Comparison of ENCODE assay signal across 29 cellular contexts in genomic region chr4:97942951-97943350, GRCh38.
"Had no signal": no experiment of that assay in that cellular context is flagged by ENCODE, and none has a peak within 500 bp of the region (broad histone marks: within the 10 kb centered on the region; RNA-seq: fewer than 3 reads in every experiment).

No MANE protein-coding gene starts in this region.

- FAIRE-seq: K562, RCC 7860 had no signal

- H3K4me1 ChIP-seq: ascending aorta had no signal

- H3K36me3 Mint-ChIP-seq: activated naive CD4-positive, alpha-beta T cell treated with anti-CD3 and anti-CD28 coated beads, Interleukin-2, amount 50 U/mL, for 24 hours; activated naive CD8-positive, alpha-beta T cell treated with anti-CD3 and anti-CD28 coated beads, Interleukin-2, amount 10 ng/mL, durations not matched to agents 7 days and 5 days had no signal

- H3K27ac ChIP-seq: ascending aorta, SJCRH30, SK-N-MC, WERI-Rb-1 had no signal

- H3K4me1 Mint-ChIP-seq: activated CD4-positive, alpha-beta T cell treated with anti-CD3 and anti-CD28 coated beads, Interleukin-2, amount 10 ng/mL, durations not matched to agents 7 days and 5 days; activated naive CD4-positive, alpha-beta T cell treated with anti-CD3 and anti-CD28 coated beads, Interleukin-2, amount 50 U/mL, for 24 hours; activated naive CD8-positive, alpha-beta T cell treated with anti-CD3 and anti-CD28 coated beads, Interleukin-2, amount 10 ng/mL, durations not matched to agents 7 days and 5 days had no signal

- H3K27ac Mint-ChIP-seq: activated CD4-positive, alpha-beta T cell treated with anti-CD3 and anti-CD28 coated beads, Interleukin-2, amount 10 ng/mL, durations not matched to agents 7 days and 5 days; activated CD8-positive, alpha-beta T cell treated with anti-CD3 and anti-CD28 coated beads, Interleukin-2, amount 10 ng/mL, durations not matched to agents 7 days and 5 days; activated naive CD4-positive, alpha-beta T cell treated with anti-CD3 and anti-CD28 coated beads, Interleukin-2, amount 50 U/mL, for 24 hours; activated naive CD8-positive, alpha-beta T cell treated with anti-CD3 and anti-CD28 coated beads, Interleukin-2, amount 10 ng/mL, durations not matched to agents 7 days and 5 days; activated T-cell treated with anti-CD3 and anti-CD28 coated beads, Interleukin-2, amount 50 U/mL, for 24 hours; activated T-helper 2 cell treated with anti-CD3 and anti-CD28 coated beads, Interferon-gamma antibody, Interleukin-2, Interleukin-4, amounts not matched to agents 10 μg/mL and 5 μg/mL and 100 μg/mL, durations not matched to agents 14 hours and 24 hours and 36 hours had no signal

- H3K36me3 ChIP-seq: ascending aorta, SJCRH30, WERI-Rb-1 had no signal

- ATAC-seq: activated CD8-positive, alpha-beta T cell treated with anti-CD3 and anti-CD28 coated beads, Interleukin-2, amount 10 ng/mL, durations not matched to agents 7 days and 5 days; K562 had no signal

- H3K27me3 ChIP-seq: ascending aorta, SJCRH30 had no signal

- H3K4me3 Mint-ChIP-seq: activated CD4-positive, alpha-beta T cell treated with anti-CD3 and anti-CD28 coated beads, Interleukin-2, amount 10 ng/mL, durations not matched to agents 7 days and 5 days; activated CD8-positive, alpha-beta T cell treated with anti-CD3 and anti-CD28 coated beads, Interleukin-2, amount 10 ng/mL, durations not matched to agents 7 days and 5 days; activated naive CD4-positive, alpha-beta T cell treated with anti-CD3 and anti-CD28 coated beads, Interleukin-2, amount 50 U/mL, for 24 hours; activated naive CD8-positive, alpha-beta T cell treated with anti-CD3 and anti-CD28 coated beads, Interleukin-2, amount 10 ng/mL, durations not matched to agents 7 days and 5 days; activated T-cell treated with anti-CD3 and anti-CD28 coated beads, Interleukin-2, amount 50 U/mL, for 24 hours had no signal

- DNase-seq: activated CD4-positive, alpha-beta T cell treated with anti-CD3 and anti-CD28 coated beads, Interleukin-2, amount 10 ng/mL, durations not matched to agents 7 days and 5 days; activated CD4-positive, alpha-beta T cell treated with anti-CD3 and anti-CD28 coated beads, Interleukin-2, amount 50 U/mL, for 48 hours; activated CD4-positive, CD25-positive, alpha-beta regulatory T cell; activated CD8-positive, alpha-beta T cell treated with anti-CD3 and anti-CD28 coated beads, Interleukin-2, amount 10 ng/mL, durations not matched to agents 7 days and 5 days; activated gamma-delta T cell; activated naive CD4-positive, alpha-beta T cell treated with Interleukin-2 at 50 U/mL for 16 hours; activated naive CD8-positive, alpha-beta T cell treated with anti-CD3 and anti-CD28 coated beads, Interleukin-2, amount 10 ng/mL, durations not matched to agents 7 days and 5 days; activated T-cell treated with anti-CD3 and anti-CD28 coated beads, Interleukin-2, amount 50 U/mL, for 24 hours; amygdala; NCI-H1105; NCI-H1417 treated with DMSO at 0.1 percent for 48 hours; NCI-H187 treated with DMSO at 0.1 percent for 48 hours; NCI-H2081; NCI-H2171 treated with DMSO at 0.1 percent for 48 hours; NCI-H2227 treated with DMSO at 0.1 percent for 48 hours; NCI-H446; NCI-H510A treated with DMSO at 0.1 percent for 48 hours; NCI-H526 treated with DMSO at 0.1 percent for 48 hours; NCI-H774; SHP77; SJCRH30; T1000; WERI-Rb-1 had no signal

- H3K4me3 ChIP-seq: ascending aorta, K562, SJCRH30, SK-N-MC had no signal

- H3K27me3 Mint-ChIP-seq: activated CD4-positive, alpha-beta T cell treated with anti-CD3 and anti-CD28 coated beads, Interleukin-2, amount 10 ng/mL, durations not matched to agents 7 days and 5 days; activated naive CD4-positive, alpha-beta T cell treated with anti-CD3 and anti-CD28 coated beads, Interleukin-2, amount 50 U/mL, for 24 hours; activated naive CD8-positive, alpha-beta T cell treated with anti-CD3 and anti-CD28 coated beads, Interleukin-2, amount 10 ng/mL, durations not matched to agents 7 days and 5 days; activated T-cell treated with anti-CD3 and anti-CD28 coated beads, Interleukin-2, amount 50 U/mL, for 24 hours had no signal
